Comparison of ENCODE assay signal across 1 cellular context in the genomic region with DNA sequence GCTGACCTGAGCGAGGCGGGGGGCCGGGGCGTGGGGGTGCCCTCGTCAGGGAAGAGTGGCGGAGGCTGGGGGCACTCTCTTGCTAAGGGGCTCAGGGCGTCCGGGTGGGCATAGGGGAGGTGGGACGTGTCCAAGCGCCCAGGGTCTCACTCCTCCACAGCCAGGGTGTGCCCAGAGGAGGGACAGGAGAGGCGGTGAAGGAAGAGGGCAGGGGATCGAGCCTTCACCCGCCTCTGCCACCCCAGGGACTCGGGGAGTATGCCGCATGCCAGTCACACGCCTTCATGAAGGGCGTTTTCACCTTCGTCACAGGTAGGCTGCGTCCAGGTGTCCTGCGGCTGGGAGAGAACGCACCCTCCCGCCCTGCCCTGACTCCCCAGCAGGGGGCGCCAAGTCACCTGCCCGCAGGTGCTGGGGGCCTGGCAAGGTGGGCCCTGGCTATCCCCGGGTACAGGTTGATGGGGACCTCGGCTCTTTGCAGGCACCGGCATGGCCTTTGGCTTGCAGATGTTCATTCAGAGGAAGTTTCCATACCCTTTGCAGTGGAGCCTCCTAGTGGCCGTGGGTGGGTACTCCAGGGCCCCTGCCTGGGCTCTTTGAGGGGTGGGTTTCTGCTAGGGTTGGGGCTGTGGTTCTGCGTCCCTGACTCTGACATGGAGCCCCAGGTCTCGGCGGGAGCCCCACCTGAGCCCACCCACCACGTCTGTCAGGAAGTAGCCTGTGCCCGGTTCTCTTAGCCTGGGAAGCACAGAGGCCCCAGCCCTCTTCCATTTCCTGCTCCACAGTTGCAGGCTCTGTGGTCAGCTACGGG.
TF ChIP-seq lines count a peak whose summit lies in the region.

No MANE protein-coding gene starts in this region.

TF ChIP-seq in HepG2, 621 proteins besides CTCF, POLR2A, EP300 and RAD21 (continued from another document and continues in another):
- no peak for TF ChIP-seq CSRNP2 (CRISPR knock-in tag; conservative IDR thresholded peaks at IDR 0.05; ENCODE audit: low read depth)
- no peak for TF ChIP-seq ZNF496 (CRISPR knock-in tag; IDR thresholded peaks at IDR 0.05; ENCODE audit: insufficient replicate concordance)
- peak; percentile 56; the same call in 1 of the 2 replicates for TF ChIP-seq ZNF30 (CRISPR knock-in tag; IDR thresholded peaks at IDR 0.05)
- TF ChIP-seq ZNF124 (CRISPR knock-in tag; IDR thresholded peaks at IDR 0.05): 0 out of 2 replicates have a peak, but pooled peaks have one; percentile 9
- TF ChIP-seq HMGXB3 (CRISPR knock-in tag; IDR thresholded peaks at IDR 0.05; ENCODE audit: borderline replicate concordance): no peak
- TF ChIP-seq, protein P1, sequence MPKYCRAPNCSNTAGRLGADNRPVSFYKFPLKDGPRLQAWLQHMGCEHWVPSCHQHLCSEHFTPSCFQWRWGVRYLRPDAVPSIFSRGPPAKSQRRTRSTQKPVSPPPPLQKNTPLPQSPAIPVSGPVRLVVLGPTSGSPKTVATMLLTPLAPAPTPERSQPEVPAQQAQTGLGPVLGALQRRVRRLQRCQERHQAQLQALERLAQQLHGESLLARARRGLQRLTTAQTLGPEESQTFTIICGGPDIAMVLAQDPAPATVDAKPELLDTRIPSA (CRISPR knock-in tag; IDR thresholded peaks at IDR 0.05; ENCODE audit: borderline replicate concordance): no peak
- TF ChIP-seq SALL2 (CRISPR knock-in tag; IDR thresholded peaks at IDR 0.05): peak; percentile 83; the same call in 1 of the 2 replicates
- TF ChIP-seq, protein P2, sequence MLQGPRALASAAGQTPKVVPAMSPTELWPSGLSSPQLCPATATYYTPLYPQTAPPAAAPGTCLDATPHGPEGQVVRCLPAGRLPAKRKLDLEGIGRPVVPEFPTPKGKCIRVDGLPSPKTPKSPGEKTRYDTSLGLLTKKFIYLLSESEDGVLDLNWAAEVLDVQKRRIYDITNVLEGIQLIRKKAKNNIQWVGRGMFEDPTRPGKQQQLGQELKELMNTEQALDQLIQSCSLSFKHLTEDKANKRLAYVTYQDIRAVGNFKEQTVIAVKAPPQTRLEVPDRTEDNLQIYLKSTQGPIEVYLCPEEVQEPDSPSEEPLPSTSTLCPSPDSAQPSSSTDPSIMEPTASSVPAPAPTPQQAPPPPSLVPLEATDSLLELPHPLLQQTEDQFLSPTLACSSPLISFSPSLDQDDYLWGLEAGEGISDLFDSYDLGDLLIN (CRISPR knock-in tag; IDR thresholded peaks at IDR 0.05; ENCODE audit: borderline replicate concordance): no peak
- TF ChIP-seq, protein P3, sequence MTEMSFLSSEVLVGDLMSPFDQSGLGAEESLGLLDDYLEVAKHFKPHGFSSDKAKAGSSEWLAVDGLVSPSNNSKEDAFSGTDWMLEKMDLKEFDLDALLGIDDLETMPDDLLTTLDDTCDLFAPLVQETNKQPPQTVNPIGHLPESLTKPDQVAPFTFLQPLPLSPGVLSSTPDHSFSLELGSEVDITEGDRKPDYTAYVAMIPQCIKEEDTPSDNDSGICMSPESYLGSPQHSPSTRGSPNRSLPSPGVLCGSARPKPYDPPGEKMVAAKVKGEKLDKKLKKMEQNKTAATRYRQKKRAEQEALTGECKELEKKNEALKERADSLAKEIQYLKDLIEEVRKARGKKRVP (CRISPR knock-in tag; IDR thresholded peaks at IDR 0.05): no peak
- no peak for TF ChIP-seq MTF1 (CRISPR knock-in tag; IDR thresholded peaks at IDR 0.05)
- no peak for TF ChIP-seq NFIC (IDR thresholded peaks at IDR 0.05; ENCODE audit: low read length)
- no peak; the same call in 1 of the 2 replicates for TF ChIP-seq MTF2 (CRISPR knock-in tag; IDR thresholded peaks at IDR 0.05; ENCODE audit: borderline replicate concordance)
- no peak for TF ChIP-seq ETV6 (CRISPR knock-in tag; conservative IDR thresholded peaks at IDR 0.05)
- TF ChIP-seq HOXD1 (CRISPR knock-in tag; IDR thresholded peaks at IDR 0.05): no peak
- TF ChIP-seq ZNF609 (CRISPR knock-in tag; IDR thresholded peaks at IDR 0.05; ENCODE audit: borderline replicate concordance): no peak
- peak; percentile 47; the same call in 1 of the 2 replicates for TF ChIP-seq ZIK1 (CRISPR knock-in tag; IDR thresholded peaks at IDR 0.05; ENCODE audit: borderline replicate concordance, low read depth)
- TF ChIP-seq ZBTB33 (CRISPR knock-in tag; IDR thresholded peaks at IDR 0.05): peak; percentile 7; the same call in 1 of the 2 replicates
- TF ChIP-seq NR2F2 (IDR thresholded peaks at IDR 0.05; ENCODE audit: borderline replicate concordance, low read depth): no peak
- TF ChIP-seq ZNF547 (CRISPR knock-in tag; IDR thresholded peaks at IDR 0.05): peak; percentile 20
- TF ChIP-seq NBN (conservative IDR thresholded peaks at IDR 0.05): no peak
- no peak for TF ChIP-seq TCF7 (IDR thresholded peaks at IDR 0.05; ENCODE audit: low read depth)
- TF ChIP-seq ZMAT3 (CRISPR knock-in tag; conservative IDR thresholded peaks at IDR 0.05): no peak
- no peak for TF ChIP-seq PTBP1 (IDR thresholded peaks at IDR 0.05; ENCODE audit: low read depth, low read length, poor library complexity, severe bottlenecking)
- TF ChIP-seq ZNF567 (CRISPR knock-in tag; IDR thresholded peaks at IDR 0.05; ENCODE audit: borderline replicate concordance): peak; percentile 70; the same call in 1 of the 2 replicates
- peak; percentile 44; the same call in 1 of the 2 replicates for TF ChIP-seq NFKB2 (CRISPR knock-in tag; IDR thresholded peaks at IDR 0.05; ENCODE audit: borderline replicate concordance)
- no peak for TF ChIP-seq ZSCAN31 (CRISPR knock-in tag; IDR thresholded peaks at IDR 0.05; ENCODE audit: low read depth)
- no peak; the same call in 1 of the 2 replicates for TF ChIP-seq ZBTB43 (CRISPR knock-in tag; conservative IDR thresholded peaks at IDR 0.05)
- TF ChIP-seq HOXA5 (CRISPR knock-in tag; IDR thresholded peaks at IDR 0.05): no peak; the same call in 1 of the 2 replicates
- TF ChIP-seq, protein P4, sequence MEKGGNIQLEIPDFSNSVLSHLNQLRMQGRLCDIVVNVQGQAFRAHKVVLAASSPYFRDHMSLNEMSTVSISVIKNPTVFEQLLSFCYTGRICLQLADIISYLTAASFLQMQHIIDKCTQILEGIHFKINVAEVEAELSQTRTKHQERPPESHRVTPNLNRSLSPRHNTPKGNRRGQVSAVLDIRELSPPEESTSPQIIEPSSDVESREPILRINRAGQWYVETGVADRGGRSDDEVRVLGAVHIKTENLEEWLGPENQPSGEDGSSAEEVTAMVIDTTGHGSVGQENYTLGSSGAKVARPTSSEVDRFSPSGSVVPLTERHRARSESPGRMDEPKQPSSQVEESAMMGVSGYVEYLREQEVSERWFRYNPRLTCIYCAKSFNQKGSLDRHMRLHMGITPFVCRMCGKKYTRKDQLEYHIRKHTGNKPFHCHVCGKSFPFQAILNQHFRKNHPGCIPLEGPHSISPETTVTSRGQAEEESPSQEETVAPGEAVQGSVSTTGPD (CRISPR knock-in tag; IDR thresholded peaks at IDR 0.05): 0 out of 2 replicates have a peak, but pooled peaks have one; percentile 48
- no peak for TF ChIP-seq PAWR (CRISPR knock-in tag; IDR thresholded peaks at IDR 0.05; ENCODE audit: borderline replicate concordance)
- peak; percentile 94 to 97 for TF ChIP-seq HMGXB4 (CRISPR knock-in tag; IDR thresholded peaks at IDR 0.05; ENCODE audit: borderline replicate concordance in 1 of 2, low read depth in 1 of 2)
